ENCODE assay signal across 14 cellular contexts in genomic region chr4:39855909-39856512, GRCh38.
DNase-seq lines count a peak whose midpoint lies in the region; ATAC-seq and TF ChIP-seq lines count a peak whose summit lies in the region.
"Had no signal": no experiment of that assay in that cellular context is flagged by ENCODE, and none has a peak within 500 bp of the region (broad histone marks: within the 10 kb centered on the region; RNA-seq: fewer than 3 reads in every experiment).

No MANE protein-coding gene starts in this region.

- H3K27me3 Mint-ChIP-seq in activated T-helper 17 cell treated with anti-CD3 and anti-CD28 coated beads, Interleukin-2, amount 50 U/mL, for 72 hours, result no peaks in the 10 kb centered on the region
- H3K27me3 Mint-ChIP-seq: naive B cell had no signal

- no peak overlapping the region for H3K4me3 Mint-ChIP-seq in activated T-helper 17 cell treated with anti-CD3 and anti-CD28 coated beads, Interleukin-2, amount 50 U/mL, for 72 hours
- H3K4me3 Mint-ChIP-seq: naive B cell had no signal

- DNase-seq in AG10803 (ENCODE audit: low read depth) (peak; percentile 6), HS-5 (ENCODE audit: low read depth) (peak; percentile 46), foreskin keratinocyte (peak; percentile 40 to 72), NCI-H2029 treated with DMSO at 0.1 percent for 48 hours (lab: John Stamatoyannopoulos, UW) (no peak), T1000 (lab: John Stamatoyannopoulos, UW) (no peak)
- no peak for DNase-seq in stimulated activated CD4-positive, alpha-beta T cell treated with anti-CD3 and anti-CD28 coated beads, Interleukin-12 subunit alpha, Interleukin-12 subunit beta, amount 100 ng/mL, for 4 hours
- DNase-seq: activated naive CD4-positive, alpha-beta T cell treated with Interleukin-2 at 50 U/mL for 16 hours; H7; MM.1S; naive B cell; NCI-H524; upper lobe of right lung had no signal

- ATAC-seq in activated T-helper 17 cell treated with anti-CD3 and anti-CD28 coated beads, Interleukin-2, amount 50 U/mL, for 72 hours (replicated peaks), result peak; percentile 23
- peak; percentile 48 for ATAC-seq in foreskin keratinocyte
- ATAC-seq in HG02610 (IDR thresholded peaks at IDR 0.05; ENCODE audit: unreplicated experiment), result no peak
- ATAC-seq: upper lobe of right lung had no signal

- peaks cover 7% of the 10 kb centered on the region for H3K4me1 ChIP-seq in foreskin keratinocyte
- H3K4me1 ChIP-seq: upper lobe of right lung had no signal

- TF ChIP-seq CTCF in AG10803 (conservative IDR thresholded peaks at IDR 0.05; ENCODE audit: low read length), result no peak
- no peak for TF ChIP-seq CTCF in foreskin keratinocyte (conservative IDR thresholded peaks at IDR 0.05)

- H3K9me3 Mint-ChIP-seq in activated T-helper 17 cell treated with anti-CD3 and anti-CD28 coated beads, Interleukin-2, amount 50 U/mL, for 72 hours, result peaks cover 5% of the 10 kb centered on the region

- peaks cover 96% of the 10 kb centered on the region for H3K36me3 Mint-ChIP-seq in activated T-helper 17 cell treated with anti-CD3 and anti-CD28 coated beads, Interleukin-2, amount 50 U/mL, for 72 hours (ENCODE audit: low read depth)

- no peak overlapping the region for H3K4me3 ChIP-seq in AG10803 (ENCODE audit: low read length)
- H3K4me3 ChIP-seq: upper lobe of right lung had no signal

- no peak overlapping the region for H3K27ac ChIP-seq in foreskin keratinocyte
- H3K27ac ChIP-seq: upper lobe of right lung had no signal

- peak overlapping the region; percentile 51 for H3K27ac Mint-ChIP-seq in activated T-helper 17 cell treated with anti-CD3 and anti-CD28 coated beads, Interleukin-2, amount 50 U/mL, for 72 hours

- H3K4me1 Mint-ChIP-seq in activated T-helper 17 cell treated with anti-CD3 and anti-CD28 coated beads, Interleukin-2, amount 50 U/mL, for 72 hours, result peaks cover 11% of the 10 kb centered on the region

- no peaks in the 10 kb centered on the region for H3K27me3 ChIP-seq in foreskin keratinocyte
- H3K27me3 ChIP-seq: upper lobe of right lung had no signal

Comparison
In these comparisons a context has a peak if more than half of its experiments do, and no peak if none do; other contexts are left out.
1. DNase-seq: peak in AG10803 (single experiment), HS-5 (single experiment) and foreskin keratinocyte (2 of 2); none in NCI-H2029 treated with DMSO at 0.1 percent for 48 hours (single experiment), stimulated activated CD4-positive, alpha-beta T cell treated with anti-CD3 and anti-CD28 coated beads, Interleukin-12 subunit alpha, Interleukin-12 subunit beta, amount 100 ng/mL, for 4 hours (single experiment) and T1000 (single experiment).